8 cellular contexts compared by ENCODE assay signal in the genomic region with DNA sequence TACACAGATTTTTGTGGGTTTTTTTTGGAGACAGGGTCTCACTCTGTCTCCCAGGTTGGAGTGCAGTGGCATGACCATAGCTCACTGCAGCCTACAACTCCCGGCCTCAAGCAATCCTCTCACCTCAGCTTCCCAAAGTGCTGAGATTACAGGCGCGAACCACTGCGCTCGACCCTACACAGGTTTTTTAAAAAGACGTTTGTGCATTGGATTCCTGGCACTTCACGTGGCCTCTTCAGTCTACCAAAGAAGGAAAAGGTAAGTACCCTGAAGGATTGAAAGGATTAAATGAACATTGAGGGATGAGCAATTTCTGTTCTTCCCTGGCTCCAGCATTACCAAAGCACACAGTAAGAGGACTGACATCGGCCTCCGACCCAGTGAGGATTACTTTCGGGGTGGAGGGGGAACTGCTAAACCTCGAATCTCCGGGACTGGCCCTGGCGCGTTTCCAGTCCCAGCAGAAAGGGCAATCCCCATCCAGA. TPM values are rescaled to one million over a fixed set of nuclear protein-coding genes. Genes with fewer than 3 reads are reported as not detected.
DNase-seq lines count a peak whose midpoint lies in the region; ATAC-seq, FAIRE-seq and TF ChIP-seq lines count a peak whose summit lies in the region.

No MANE protein-coding gene starts in this region.

- intact Hi-C loops in activated T-helper 2 cell treated with anti-CD3 and anti-CD28 coated beads, Interferon-gamma antibody, Interleukin-2, Interleukin-4, amounts not matched to agents 10 μg/mL and 5 μg/mL and 100 μg/mL, durations not matched to agents 14 hours and 24 hours and 36 hours (cut with micrococcal nuclease): loop anchor here (1.0 to 5.0 kb wide), 2 partner anchors 75 to 243 kb away; a partner anchor contains a TSS
- intact Hi-C loops in kidney (cut with DNase I): no loop called here

- H3K4me3 Mint-ChIP-seq in activated T-helper 2 cell treated with anti-CD3 and anti-CD28 coated beads, Interferon-gamma antibody, Interleukin-2, Interleukin-4, amounts not matched to agents 10 μg/mL and 5 μg/mL and 100 μg/mL, durations not matched to agents 14 hours and 24 hours and 36 hours (ENCODE audit: low read depth): peak overlapping the region; percentile 97

- H3K27me3 ChIP-seq in SK-N-SH (ENCODE audit: insufficient read depth) (no peaks in the 10 kb centered on the region), suprapubic skin (no peaks in the 10 kb centered on the region)

- H3K4me3 ChIP-seq in SK-N-SH (ENCODE audit: low read depth in 2 of 2, low read length in 1 of 2) (peak overlapping the region; percentile 44 to 57), kidney (ENCODE audit: low read length in 2 of 2) (peak overlapping the region; percentile 80 to 83), suprapubic skin (peak overlapping the region; percentile 100)

- CTCF ChIA-PET in SK-N-SH (lab: Yijun Ruan, JAX): interaction anchor here (1.3 to 2.0 kb wide), 2 partner anchors 99 to 137 kb away, joined by 5 to 6 read pairs; no protein-coding TSS in a partner anchor

- TF ChIP-seq EP300 in SK-N-SH (IDR thresholded peaks at IDR 0.05; ENCODE audit: borderline replicate concordance in 1 of 2, low read depth in 1 of 2, low read length in 1 of 2): no peak
- TF ChIP-seq EP300 in suprapubic skin (IDR thresholded peaks at IDR 0.05): no peak

- peaks cover 14 to 19% of the 10 kb centered on the region in 2 experiments; a peak in 3 of 4 replicates for H3K4me1 ChIP-seq in SK-N-SH (ENCODE audit: control insufficient read depth in 1 of 2, insufficient read depth in 2 of 2, low read depth in 1 of 2, low read length in 1 of 2)
- peaks cover 10 to 18% of the 10 kb centered on the region in 2 donors for H3K4me1 ChIP-seq in kidney (ENCODE audit: control insufficient read depth in 1 of 2, insufficient read depth in 1 of 2, low read depth in 1 of 2, low read length in 2 of 2)
- peaks cover 47% of the 10 kb centered on the region for H3K4me1 ChIP-seq in suprapubic skin

- POLR2A ChIA-PET in SK-N-SH (lab: Yijun Ruan, JAX): interaction anchor here (0.9 to 1.1 kb wide), 5 partner anchors 10 to 478 kb away, joined by 3 to 7 read pairs (median 4); a partner anchor contains a TSS

- H3K9me3 Mint-ChIP-seq in activated T-helper 2 cell treated with anti-CD3 and anti-CD28 coated beads, Interferon-gamma antibody, Interleukin-2, Interleukin-4, amounts not matched to agents 10 μg/mL and 5 μg/mL and 100 μg/mL, durations not matched to agents 14 hours and 24 hours and 36 hours: no peaks in the 10 kb centered on the region

- H3K27ac ChIP-seq in SK-N-SH (ENCODE audit: low read depth in 2 of 2, low read length in 1 of 2): peak overlapping the region; percentile 45 to 70; a peak in 2 of 4 replicates
- peak overlapping the region; percentile 7 to 66 for H3K27ac ChIP-seq in kidney (ENCODE audit: low read depth in 2 of 2, low read length in 2 of 2)
- H3K27ac ChIP-seq in suprapubic skin: peak overlapping the region; percentile 99

- H3K9me2 ChIP-seq in SK-N-SH: no peaks in the 10 kb centered on the region

- DNase-seq in SK-N-SH: no peak
- DNase-seq in activated T-helper 2 cell treated with anti-CD3 and anti-CD28 coated beads, Interferon-gamma antibody, Interleukin-2, Interleukin-4, amounts not matched to agents 10 μg/mL and 5 μg/mL and 100 μg/mL, durations not matched to agents 14 hours and 24 hours and 36 hours (ENCODE audit: low spot score): no peak
- DNase-seq in kidney: no peak
- DNase-seq in suprapubic skin (ENCODE audit: low spot score in 2 of 2): no peak
- DNase-seq in AG08395 (ENCODE audit: low spot score): no peak
- DNase-seq in SW480 (ENCODE audit: low spot score): no peak

- no peak for TF ChIP-seq POLR2A in suprapubic skin (IDR thresholded peaks at IDR 0.05)

- FAIRE-seq in kidney (lab: Jason Lieb, UNC): no peak

- H3K4me1 Mint-ChIP-seq in activated T-helper 2 cell treated with anti-CD3 and anti-CD28 coated beads, Interferon-gamma antibody, Interleukin-2, Interleukin-4, amounts not matched to agents 10 μg/mL and 5 μg/mL and 100 μg/mL, durations not matched to agents 14 hours and 24 hours and 36 hours (ENCODE audit: low read depth): peaks cover 46% of the 10 kb centered on the region

- H3K36me3 ChIP-seq in SK-N-SH (replicated peaks in 1 of 2; ENCODE audit: control insufficient read depth in 1 of 2, insufficient read depth in 2 of 2, low read length in 1 of 2) (peaks cover 21 to 23% of the 10 kb centered on the region in 2 experiments), kidney (ENCODE audit: control insufficient read depth in 1 of 2, insufficient read depth in 2 of 2, low read length in 2 of 2) (no peaks in the 10 kb centered on the region), suprapubic skin (no peaks in the 10 kb centered on the region)

- H3F3A ChIP-seq in SK-N-SH (replicated peaks; ENCODE audit: insufficient read depth): peaks cover 6% of the 10 kb centered on the region

- H3K9me3 ChIP-seq in SK-N-SH: no peaks in the 10 kb centered on the region
- H3K9me3 ChIP-seq in kidney (ENCODE audit: control insufficient read depth in 1 of 2, low read length in 2 of 2): no peaks in the 10 kb centered on the region
- no peaks in the 10 kb centered on the region for H3K9me3 ChIP-seq in suprapubic skin

- TF ChIP-seq RAD21 in SK-N-SH (IDR thresholded peaks at IDR 0.05; ENCODE audit: low read length): no peak

- peaks cover 40% of the 10 kb centered on the region for H4K20me1 ChIP-seq in SK-N-SH (ENCODE audit: insufficient read depth)

- peak overlapping the region; percentile 90 for H2AFZ ChIP-seq in SK-N-SH (ENCODE audit: low read depth)

- H3K36me3 Mint-ChIP-seq in activated T-helper 2 cell treated with anti-CD3 and anti-CD28 coated beads, Interferon-gamma antibody, Interleukin-2, Interleukin-4, amounts not matched to agents 10 μg/mL and 5 μg/mL and 100 μg/mL, durations not matched to agents 14 hours and 24 hours and 36 hours (ENCODE audit: low read depth): peaks cover 33% of the 10 kb centered on the region

- no peak; the same call in 2 of the 3 replicates for ATAC-seq in SK-N-SH treated with all-trans-retinoic acid at 6 μM for 48 hours
- no peak for ATAC-seq in HG03039 (IDR thresholded peaks at IDR 0.05; ENCODE audit: unreplicated experiment)

- no peak for TF ChIP-seq CTCF in SK-N-SH (IDR thresholded peaks at IDR 0.05)
- TF ChIP-seq CTCF in kidney (IDR thresholded peaks at IDR 0.05; ENCODE audit: borderline replicate concordance, extremely low read depth, insufficient read depth): no peak
- TF ChIP-seq CTCF in suprapubic skin (IDR thresholded peaks at IDR 0.05): no peak

- peak overlapping the region; percentile 91 for H3K27ac Mint-ChIP-seq in activated T-helper 2 cell treated with anti-CD3 and anti-CD28 coated beads, Interferon-gamma antibody, Interleukin-2, Interleukin-4, amounts not matched to agents 10 μg/mL and 5 μg/mL and 100 μg/mL, durations not matched to agents 14 hours and 24 hours and 36 hours

- peak overlapping the region; percentile 72 for H3K4me2 ChIP-seq in SK-N-SH

- H3K9ac ChIP-seq in SK-N-SH (peak overlapping the region; percentile 96; the same call in 1 of the 2 replicates), kidney (ENCODE audit: low read length in 2 of 2) (peak overlapping the region; percentile 46 to 63)

- peaks cover 44% of the 10 kb centered on the region for H3K79me2 ChIP-seq in SK-N-SH (ENCODE audit: insufficient read depth)

- 34% methylated on average over 14 of the region's 14 CpGs for WGBS in SK-N-SH (ENCODE audit: low lambda C conversion rate)
- WGBS in suprapubic skin: 9% methylated on average over 14 of the region's 14 CpGs

- peaks cover 1% of the 10 kb centered on the region for H3K27me3 Mint-ChIP-seq in activated T-helper 2 cell treated with anti-CD3 and anti-CD28 coated beads, Interferon-gamma antibody, Interleukin-2, Interleukin-4, amounts not matched to agents 10 μg/mL and 5 μg/mL and 100 μg/mL, durations not matched to agents 14 hours and 24 hours and 36 hours (ENCODE audit: low read depth)

TF ChIP-seq in SK-N-SH, 30 proteins besides CTCF, POLR2A, EP300 and RAD21 (continues in another document):
- TF ChIP-seq FOXJ3 (CRISPR knock-in tag; IDR thresholded peaks at IDR 0.05): no peak
- TF ChIP-seq, protein P1, sequence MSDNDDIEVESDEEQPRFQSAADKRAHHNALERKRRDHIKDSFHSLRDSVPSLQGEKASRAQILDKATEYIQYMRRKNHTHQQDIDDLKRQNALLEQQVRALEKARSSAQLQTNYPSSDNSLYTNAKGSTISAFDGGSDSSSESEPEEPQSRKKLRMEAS (IDR thresholded peaks at IDR 0.05; ENCODE audit: low read depth): no peak

TF ChIP-seq in SK-N-SH treated with all-trans-retinoic acid at 6 μM for 48 hours, 23 proteins besides CTCF, POLR2A, EP300 and RAD21 (continues in another document):
- no peak for TF ChIP-seq CSDC2 (CRISPR knock-in tag; IDR thresholded peaks at IDR 0.05)
- TF ChIP-seq ZNF8 (CRISPR knock-in tag; IDR thresholded peaks at IDR 0.05): no peak
- no peak for TF ChIP-seq ZFP30 (CRISPR knock-in tag; IDR thresholded peaks at IDR 0.05)

RNA-seq across cellular contexts. Expression of a gene that starts 0.6 kb away (rescaled TPM):
- 84.3 and 94.3 TPM in 2 replicates for polyA plus RNA-seq in SK-N-SH (2012; rRNA removed)
- 150 and 179 TPM in 2 replicates for polyA plus RNA-seq in SK-N-SH (2012; cell fraction: cytosol; rRNA removed)
- polyA plus RNA-seq in SK-N-SH (2012; cell fraction: nucleus; rRNA removed): 37.2 and 67.1 TPM in 2 replicates
- total RNA-seq in activated T-helper 2 cell treated with anti-CD3 and anti-CD28 coated beads, Interferon-gamma antibody, Interleukin-2, Interleukin-4, amounts not matched to agents 10 μg/mL and 5 μg/mL and 100 μg/mL, durations not matched to agents 14 hours and 24 hours and 36 hours: 221 and 225 TPM in 2 replicates
- total RNA-seq in kidney: 216 TPM
- 156 TPM for polyA plus RNA-seq in kidney (ENCODE audit: insufficient read depth, low read depth, low replicate concordance)
- total RNA-seq in suprapubic skin: 100 to 1,000 TPM in 3 of 4 donors, 10 to 100 TPM in 1; 79.7 to 135 (median 129) TPM

RNA-seq across cellular contexts. Expression of a gene that starts 24.9 kb away (rescaled TPM):
- polyA plus RNA-seq in SK-N-SH (2012; rRNA removed): 205 and 251 TPM in 2 replicates
- polyA plus RNA-seq in SK-N-SH (2012; cell fraction: cytosol; rRNA removed): 34.5 and 41.4 TPM in 2 replicates
- polyA plus RNA-seq in SK-N-SH (2012; cell fraction: nucleus; rRNA removed): 1,856 and 2,057 TPM in 2 replicates
- total RNA-seq in activated T-helper 2 cell treated with anti-CD3 and anti-CD28 coated beads, Interferon-gamma antibody, Interleukin-2, Interleukin-4, amounts not matched to agents 10 μg/mL and 5 μg/mL and 100 μg/mL, durations not matched to agents 14 hours and 24 hours and 36 hours: 83.6 and 94.1 TPM in 2 replicates
- total RNA-seq in kidney: 48.6 TPM
- 24.4 TPM for polyA plus RNA-seq in kidney (ENCODE audit: insufficient read depth, low read depth, low replicate concordance)
- total RNA-seq in suprapubic skin: 10 to 100 TPM; 11.7 to 61.1 (median 19.4) TPM

Comparison
In these comparisons a context has a peak if more than half of its experiments do, and no peak if none do; other contexts are left out.
1. H3K27ac ChIP-seq: peak in every context shown above with its lines; median percentile 99 in suprapubic skin; 58 in SK-N-SH; 36 in kidney.